19 cellular contexts compared by ENCODE assay signal in genomic region chr12:129873458-129873857, GRCh38. TPM values are rescaled to one million over a fixed set of nuclear protein-coding genes. Genes with fewer than 3 reads are reported as not detected.
DNase-seq lines count a peak whose midpoint lies in the region; ATAC-seq, FAIRE-seq and TF ChIP-seq lines count a peak whose summit lies in the region.
"Had no signal": no experiment of that assay in that cellular context is flagged by ENCODE, and none has a peak within 500 bp of the region (broad histone marks: within the 10 kb centered on the region; RNA-seq: fewer than 3 reads in every experiment).

No MANE protein-coding gene starts in this region.

- H3K27ac ChIP-seq in HepG2 (ENCODE audit: extremely low read length, insufficient read depth, low read length) (no peak overlapping the region), right lobe of liver (no peak overlapping the region), iPS-20b (ENCODE audit: low read length) (no peak overlapping the region)
- H3K27ac ChIP-seq: BLaER1, PC-9 had no signal

- H3K9me3 ChIP-seq in HepG2 (ENCODE audit: low read length) = no peaks in the 10 kb centered on the region
- H3K9me3 ChIP-seq in right lobe of liver = no peaks in the 10 kb centered on the region
- no peaks in the 10 kb centered on the region for H3K9me3 ChIP-seq in iPS-20b (ENCODE audit: insufficient read depth, low read depth, low read length)
- H3K9me3 ChIP-seq: BLaER1, SK-N-SH had no signal

- H4K20me1 ChIP-seq in HepG2 (ENCODE audit: insufficient read depth, low read length) = no peaks in the 10 kb centered on the region
- H4K20me1 ChIP-seq: BLaER1 had no signal

- H3K79me2 ChIP-seq in HepG2 (ENCODE audit: insufficient read depth, low read length) = no peaks in the 10 kb centered on the region

- FAIRE-seq in HepG2 (lab: Jason Lieb, UNC) = no peak

- no peak overlapping the region for H3K9ac ChIP-seq in HepG2 (ENCODE audit: insufficient read depth, low read depth, low read length)
- peak overlapping the region; percentile 47; the same call in 1 of the 2 replicates for H3K9ac ChIP-seq in iPS-20b (ENCODE audit: low read depth, low read length)
- H3K9ac ChIP-seq: BLaER1, SK-N-SH had no signal

- no TSS peak for BruUV-seq in HepG2 (replicated peaks; lab: Mats Ljungman, UMichigan)

- TF ChIP-seq EP300 in HepG2 (IDR thresholded peaks at IDR 0.05; ENCODE audit: low read depth in 2 of 2, low read length in 2 of 2) (no peak), HepG2 (CRISPR knock-in tag; IDR thresholded peaks at IDR 0.05; ENCODE audit: borderline replicate concordance) (no peak)

- ATAC-seq in HepG2 = no peak
- ATAC-seq in right lobe of liver = no peak
- ATAC-seq in GM21717 (IDR thresholded peaks at IDR 0.05; ENCODE audit: unreplicated experiment) = no peak

- H3K4me3 ChIP-seq in HepG2 (replicated peaks in 1 of 3; ENCODE audit: insufficient read depth in 1 of 3, low read depth in 2 of 3, low read length in 3 of 3) (no peak overlapping the region), right lobe of liver (no peak overlapping the region), iPS-20b (ENCODE audit: low read length) (peak overlapping the region; percentile 27; the same call in 1 of the 2 replicates)
- H3K4me3 ChIP-seq: BLaER1, PC-9 had no signal

- H2AFZ ChIP-seq in HepG2 (ENCODE audit: low read length) = no peak overlapping the region
- H2AFZ ChIP-seq: PC-9 had no signal

- POLR2A ChIA-PET in HepG2 (lab: Yijun Ruan, JAX) = no interaction called here

- TF ChIP-seq CTCF in HepG2 (CRISPR knock-in tag; IDR thresholded peaks at IDR 0.05) = no peak
- TF ChIP-seq CTCF in right lobe of liver (IDR thresholded peaks at IDR 0.05) = no peak

- CTCF ChIA-PET in HepG2 (lab: Yijun Ruan, JAX; ENCODE audit: low intra/inter-chr PET ratio, low total read pairs) = no interaction called here

- DNase-seq in HepG2 (ENCODE audit: low spot score) (no peak), right lobe of liver (no peak), NCI-H748 treated with DMSO at 0.1 percent for 48 hours (lab: John Stamatoyannopoulos, UW) (peak; percentile 84), NCI-H82 (lab: John Stamatoyannopoulos, UW) (no peak), GM19240 (ENCODE audit: insufficient read length, low spot score) (no peak), LoVo (ENCODE audit: low spot score) (no peak)
- DNase-seq: 8988T, DMS 273 treated with DMSO at 0.1 percent for 48 hours, EL, HCEC 1CT, NCI-H1092, NCI-H2029, NCI-H226, NCI-H69, PC-9, SK-N-SH had no signal

- intact Hi-C loops in HepG2 (cut with micrococcal nuclease; ENCODE audit: unreplicated experiment) = no loop called here
- intact Hi-C loops in right lobe of liver (cut with DNase I) = no loop called here

- no peaks in the 10 kb centered on the region for H3K4me1 ChIP-seq in HepG2 (ENCODE audit: insufficient read depth, low read length)
- no peaks in the 10 kb centered on the region for H3K4me1 ChIP-seq in right lobe of liver
- peaks cover 48% of the 10 kb centered on the region for H3K4me1 ChIP-seq in iPS-20b (ENCODE audit: insufficient read depth, low read length)

- no peak overlapping the region for H3K4me2 ChIP-seq in HepG2 (ENCODE audit: low read depth, low read length)
- H3K4me2 ChIP-seq: BLaER1, PC-9, SK-N-SH had no signal

- no peaks in the 10 kb centered on the region for H3K36me3 ChIP-seq in HepG2 (replicated peaks in 1 of 2; ENCODE audit: control insufficient read depth in 1 of 2, insufficient read depth in 2 of 2, low read length in 2 of 2)
- no peaks in the 10 kb centered on the region for H3K36me3 ChIP-seq in right lobe of liver
- no peaks in the 10 kb centered on the region for H3K36me3 ChIP-seq in iPS-20b (ENCODE audit: insufficient read depth, low read depth, low read length)
- H3K36me3 ChIP-seq: BLaER1 had no signal

- no peak for TF ChIP-seq RAD21 in HepG2 (CRISPR knock-in tag; IDR thresholded peaks at IDR 0.05)

- 41% methylated on average over 4 of the region's 4 CpGs for WGBS in HepG2 (ENCODE audit: low lambda C conversion rate)
- WGBS in right lobe of liver (ENCODE audit: insufficient coverage, low coverage, low lambda C conversion rate, missing lambda C conversion rate) = 55% methylated on average over 4 of the region's 4 CpGs

- peaks cover 0 to 5% of the 10 kb centered on the region in 2 experiments; a peak in 1 of 5 replicates for H3K27me3 ChIP-seq in HepG2 (ENCODE audit: control insufficient read depth in 1 of 2, insufficient read depth in 2 of 2, low read length in 2 of 2)
- H3K27me3 ChIP-seq in right lobe of liver = no peaks in the 10 kb centered on the region
- no peaks in the 10 kb centered on the region; the same call in 1 of the 2 replicates for H3K27me3 ChIP-seq in iPS-20b (ENCODE audit: insufficient read depth, low read length)
- H3K27me3 ChIP-seq: BLaER1 had no signal

- TF ChIP-seq POLR2A in HepG2 (IDR thresholded peaks at IDR 0.05; ENCODE audit: insufficient read depth in 1 of 2, low read depth in 2 of 2, low read length in 2 of 2) = no peak
- no peak for TF ChIP-seq POLR2A in right lobe of liver (IDR thresholded peaks at IDR 0.05)

- in situ Hi-C loops in HepG2 (cut with HindIII; ENCODE audit: extremely low pct_ligation_motif_present, low pct_unique_long_range_greater_than_20kb) = no loop called here

TF ChIP-seq in HepG2, 621 proteins besides CTCF, POLR2A, EP300 and RAD21:
- TF ChIP-seq MAFK (conservative IDR thresholded peaks at IDR 0.05 in 1 of 2, IDR thresholded peaks at IDR 0.05 in 1 of 2; ENCODE audit: low read length in 2 of 2) (peak; percentile 7 to 13; a peak in 1 of 4 replicates), IRX3 (CRISPR knock-in tag; IDR thresholded peaks at IDR 0.05; ENCODE audit: borderline replicate concordance, low read depth) (no peak)

RNA-seq across cellular contexts. Expression of gene TMEM132D, which starts 30.4 kb away (rescaled TPM):
- total RNA-seq in HepG2 (2016; rRNA removed; fragmentation: Illumina TruSeq; extraction: Trizol) (not detected in 2 replicates), right lobe of liver (under 1 TPM in 3 of 6 experiments, not detected in 3; 0.10 to 0.35 (median 0.33) TPM)
- not detected in 2 replicates for total RNA-seq in HepG2 (2016; cell fraction: cytosol; rRNA removed; fragmentation: Illumina TruSeq; extraction: Trizol; ENCODE audit: low read depth)
- total RNA-seq in HepG2 (2016; cell fraction: insoluble cytoplasmic fraction; rRNA removed; fragmentation: Illumina TruSeq; extraction: Trizol) = not detected in 2 replicates
- not detected in 2 replicates for total RNA-seq in HepG2 (2016; cell fraction: membrane; rRNA removed; fragmentation: Illumina TruSeq; extraction: Trizol)
- total RNA-seq in HepG2 (2016; cell fraction: nucleus; rRNA removed; fragmentation: Illumina TruSeq; extraction: Trizol) = not detected in 2 replicates
- polyA plus RNA-seq in HepG2 (2011; rRNA removed) = not detected in 2 replicates
- polyA plus RNA-seq in HepG2 (2011; cell fraction: cytosol; rRNA removed) = not detected in 2 replicates
- not detected in 2 replicates for polyA plus RNA-seq in HepG2 (2011; cell fraction: nucleus; rRNA removed)
- polyA plus RNA-seq in HepG2 (2012) = not detected in 2 replicates
- not detected in 2 replicates for polyA plus RNA-seq in HepG2 (2016; cell fraction: cytosol; fragmentation: Illumina TruSeq; extraction: Trizol; ENCODE audit: low read depth)
- not detected in 2 replicates for polyA plus RNA-seq in HepG2 (2016; cell fraction: insoluble cytoplasmic fraction; fragmentation: Illumina TruSeq; extraction: Trizol; ENCODE audit: low read depth)
- not detected in 2 replicates for polyA plus RNA-seq in HepG2 (2016; cell fraction: membrane; fragmentation: Illumina TruSeq; extraction: Trizol; ENCODE audit: low read depth)
- polyA plus RNA-seq in HepG2 (2016; cell fraction: nucleus; fragmentation: Illumina TruSeq; extraction: Trizol; ENCODE audit: insufficient read depth, low read depth) = not detected in 2 replicates
- polyA minus RNA-seq in HepG2 (2011; rRNA and poly(A)+ RNA removed; ENCODE audit: low replicate concordance) = not detected in 2 replicates
- polyA minus RNA-seq in HepG2 (2011; cell fraction: cytosol; rRNA and poly(A)+ RNA removed) = not detected in 2 replicates
- polyA minus RNA-seq in HepG2 (2011; cell fraction: nucleus; rRNA and poly(A)+ RNA removed) = not detected in 2 replicates
- total RNA-seq: PC-9 had no signal
- polyA plus RNA-seq: SK-N-SH had no signal
